In the genomic region with DNA sequence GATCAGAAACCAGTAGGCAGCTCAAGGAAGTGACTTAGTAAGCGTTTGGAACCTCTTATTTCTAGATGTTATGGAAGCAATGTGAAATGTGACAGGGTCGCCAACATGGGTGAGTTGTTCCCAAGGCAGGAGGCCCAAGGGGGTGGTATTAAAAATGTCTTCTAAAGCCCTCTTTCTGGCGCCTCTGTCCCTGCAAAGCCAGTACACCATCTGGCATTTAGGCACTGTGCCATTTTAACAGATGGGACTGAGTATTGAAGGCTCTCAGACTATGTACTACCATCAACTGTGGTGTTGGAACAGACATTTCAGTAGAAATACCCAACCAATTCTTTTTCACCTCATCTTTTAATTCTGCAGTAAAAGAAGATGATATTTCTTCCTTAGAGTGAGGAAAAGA, we compare ENCODE assay signal across 22 cellular contexts.
DNase-seq lines count a peak whose midpoint lies in the region; ATAC-seq, FAIRE-seq and TF ChIP-seq lines count a peak whose summit lies in the region.
"Had no signal": no experiment of that assay in that cellular context is flagged by ENCODE, and none has a peak within 500 bp of the region (broad histone marks: within the 10 kb centered on the region; RNA-seq: fewer than 3 reads in every experiment).

No MANE protein-coding gene starts in this region.

- no peak overlapping the region for H3K4me2 ChIP-seq in Karpas-422 (ENCODE audit: low read depth, low read length, poor library complexity, severe bottlenecking)
- H3K4me2 ChIP-seq: BLaER1 treated with 17β-estradiol and CSF1 and Interleukin-3, amounts not matched to agents 10 nM and 100 nM; hepatocyte; smooth muscle cell had no signal

- FAIRE-seq in pancreas (lab: Jason Lieb, UNC) = no peak
- FAIRE-seq: GM18507, keratinocyte had no signal

- H3K4me1 ChIP-seq in pancreas (no peaks in the 10 kb centered on the region), Karpas-422 (ENCODE audit: low read length) (no peaks in the 10 kb centered on the region)
- H3K4me1 ChIP-seq: BLaER1 treated with 17β-estradiol and CSF1 and Interleukin-3, amounts not matched to agents 10 nM and 100 nM; breast epithelium; esophagus muscularis mucosa; testis had no signal

- H3K9me3 ChIP-seq in pancreas = no peaks in the 10 kb centered on the region
- H3K9me3 ChIP-seq in Karpas-422 (ENCODE audit: low read length) = no peaks in the 10 kb centered on the region
- H3K9me3 ChIP-seq: BLaER1 treated with 17β-estradiol and CSF1 and Interleukin-3, amounts not matched to agents 10 nM and 100 nM; breast epithelium; esophagus muscularis mucosa; testis had no signal

- no peaks in the 10 kb centered on the region for H4K20me1 ChIP-seq in Karpas-422 (ENCODE audit: insufficient read depth, low read depth, low read length)
- H4K20me1 ChIP-seq: BLaER1 treated with 17β-estradiol and CSF1 and Interleukin-3, amounts not matched to agents 10 nM and 100 nM had no signal

- TF ChIP-seq CTCF in pancreas (IDR thresholded peaks at IDR 0.05) = no peak

- no peak overlapping the region for H2AFZ ChIP-seq in Karpas-422 (ENCODE audit: low read length)
- H2AFZ ChIP-seq: hepatocyte had no signal

- 58% methylated on average over 3 of the region's 3 CpGs for WGBS in pancreas, 2 donors

- H3K9me2 ChIP-seq in Karpas-422 (replicated peaks; ENCODE audit: insufficient read depth, low read length) = no peaks in the 10 kb centered on the region

- DNase-seq in G401 (ENCODE audit: low spot score) = peak; percentile 97
- DNase-seq in NCI-H2171 (lab: John Stamatoyannopoulos, UW) = peak; percentile 88
- peak; percentile 51 to 83 for DNase-seq in cerebellar nuclear complex (lab: John Stamatoyannopoulos, UW)
- peak in 2 of 6 donors; percentile 13 to 32 for DNase-seq in pancreas
- DNase-seq in Karpas-422 = no peak
- DNase-seq: activated CD8-positive, alpha-beta T cell treated with anti-CD3 and anti-CD28 coated beads for 36 hours; activated T-cell treated with anti-CD3 and anti-CD28 coated beads, Interleukin-2, amount 50 U/mL, for 48 hours; HFFc6; MV-4-11; SHP77 treated with DMSO at 0.1 percent for 48 hours; testis had no signal

- no peaks in the 10 kb centered on the region for H3K27me3 ChIP-seq in pancreas
- no peaks in the 10 kb centered on the region for H3K27me3 ChIP-seq in Karpas-422 (ENCODE audit: low read length)
- H3K27me3 ChIP-seq: BLaER1 treated with 17β-estradiol and CSF1 and Interleukin-3, amounts not matched to agents 10 nM and 100 nM; breast epithelium; esophagus muscularis mucosa; hepatocyte; testis had no signal

- H3K36me3 ChIP-seq in pancreas (no peaks in the 10 kb centered on the region), Karpas-422 (ENCODE audit: insufficient read depth, low read length) (no peaks in the 10 kb centered on the region)
- H3K36me3 ChIP-seq: BLaER1 treated with 17β-estradiol and CSF1 and Interleukin-3, amounts not matched to agents 10 nM and 100 nM; breast epithelium; esophagus muscularis mucosa had no signal

- H3K27ac ChIP-seq in pancreas = no peak overlapping the region
- no peak overlapping the region for H3K27ac ChIP-seq in Karpas-422 (ENCODE audit: low read length)
- H3K27ac ChIP-seq: BLaER1 treated with 17β-estradiol and CSF1 and Interleukin-3, amounts not matched to agents 10 nM and 100 nM; breast epithelium; esophagus muscularis mucosa; hepatocyte; testis had no signal

- ATAC-seq in pancreas = peak; percentile 33 to 53 (median 46)
- no peak for ATAC-seq in GM18909 (IDR thresholded peaks at IDR 0.05; ENCODE audit: poor library complexity, unreplicated experiment)
- ATAC-seq in HG03432 (IDR thresholded peaks at IDR 0.05; ENCODE audit: unreplicated experiment) = no peak
- ATAC-seq: activated CD8-positive, alpha-beta T cell treated with anti-CD3 and anti-CD28 coated beads for 36 hours; activated naive CD4-positive, alpha-beta T cell treated with anti-CD3 and anti-CD28 coated beads, Interleukin-2, amount 50 U/mL, for 72 hours; natural killer cell treated with Interleukin-12 subunit alpha and Interleukin-12 subunit beta and Interleukin-15 and Interleukin-18, amount 100 ng/mL, for 72 hours had no signal

- H3K79me2 ChIP-seq in Karpas-422 (ENCODE audit: low read length) = no peaks in the 10 kb centered on the region
- H3K79me2 ChIP-seq: hepatocyte had no signal

- intact Hi-C loops in pancreas (cut with DNase I) = no loop called here

- H3K4me3 ChIP-seq in pancreas (no peak overlapping the region), Karpas-422 (ENCODE audit: low read length) (no peak overlapping the region)
- H3K4me3 ChIP-seq: BLaER1 treated with 17β-estradiol and CSF1 and Interleukin-3, amounts not matched to agents 10 nM and 100 nM; breast epithelium; esophagus muscularis mucosa; hepatocyte; smooth muscle cell; testis had no signal

- no peak overlapping the region for H3K9ac ChIP-seq in Karpas-422 (ENCODE audit: low read length)
- H3K9ac ChIP-seq: BLaER1 treated with 17β-estradiol and CSF1 and Interleukin-3, amounts not matched to agents 10 nM and 100 nM had no signal

- in situ Hi-C loops in G401 (cut with HindIII; ENCODE audit: low sequenced_read_pairs) = no loop called here

Comparison
In these comparisons a context has a peak if more than half of its experiments do, and no peak if none do; other contexts are left out.
1. ATAC-seq: peak in pancreas (4 of 4); none in GM18909 (single experiment) and HG03432 (single experiment).